In genomic region chr16:75385507-75386152, GRCh38 we compare ENCODE assay signal across 9 cellular contexts. TPM values are rescaled to one million over a fixed set of nuclear protein-coding genes. Genes with fewer than 3 reads are reported as not detected.
DNase-seq lines count a peak whose midpoint lies in the region; ATAC-seq, FAIRE-seq and TF ChIP-seq lines count a peak whose summit lies in the region.
"Had no signal": no experiment of that assay in that cellular context is flagged by ENCODE, and none has a peak within 500 bp of the region (broad histone marks: within the 10 kb centered on the region; RNA-seq: fewer than 3 reads in every experiment).

No MANE protein-coding gene starts in this region.

- intact Hi-C loops in colonic mucosa (cut with DNase I): loop anchor here (1.0 to 10.0 kb wide), 2 partner anchors 152 to 191 kb away; no protein-coding TSS in a partner anchor

- H3K9ac ChIP-seq in colonic mucosa (ENCODE audit: low read depth in 2 of 2, low read length in 2 of 2): no peak overlapping the region

- no peak for TF ChIP-seq POLR2A in GM12891 (IDR thresholded peaks at IDR 0.05; ENCODE audit: low read depth, low read length)

- no peak for ATAC-seq in HG03097 (IDR thresholded peaks at IDR 0.05; ENCODE audit: low FRiP score, unreplicated experiment)

- H3K9me3 ChIP-seq in DOHH2 (ENCODE audit: control insufficient read depth, insufficient read depth, low read length) (no peaks in the 10 kb centered on the region), colonic mucosa (no peaks in the 10 kb centered on the region)

- no peak overlapping the region for H3K4me2 ChIP-seq in DOHH2 (ENCODE audit: low read length)

- H3K79me2 ChIP-seq in DOHH2 (ENCODE audit: control insufficient read depth, low read length): no peaks in the 10 kb centered on the region

- H3K4me1 ChIP-seq in DOHH2 (ENCODE audit: control insufficient read depth, low read length) (peaks cover 4% of the 10 kb centered on the region), colonic mucosa (no peaks in the 10 kb centered on the region)

- no peak overlapping the region for H3K27ac ChIP-seq in DOHH2 (ENCODE audit: low read depth, low read length)
- no peak overlapping the region for H3K27ac ChIP-seq in colonic mucosa
- H3K27ac ChIP-seq: skin epidermis had no signal

- FAIRE-seq in GM12891 (lab: Jason Lieb, UNC): no peak

- H3K9me2 ChIP-seq in DOHH2 (replicated peaks; ENCODE audit: control insufficient read depth, low read length): no peaks in the 10 kb centered on the region

- no peaks in the 10 kb centered on the region; the same call in 1 of the 2 replicates for H4K20me1 ChIP-seq in DOHH2 (ENCODE audit: control insufficient read depth, insufficient read depth, low read depth, low read length)

- H3K4me3 ChIP-seq in DOHH2 (ENCODE audit: low read length): no peak overlapping the region
- no peak overlapping the region for H3K4me3 ChIP-seq in Jurkat, Clone E6-1 (ENCODE audit: low read length)
- no peak overlapping the region for H3K4me3 ChIP-seq in colonic mucosa
- H3K4me3 ChIP-seq: skin epidermis had no signal

- H3K27me3 ChIP-seq in DOHH2 (ENCODE audit: control insufficient read depth, low read length) (no peaks in the 10 kb centered on the region), colonic mucosa (no peaks in the 10 kb centered on the region)

- TF ChIP-seq CTCF in DOHH2 (IDR thresholded peaks at IDR 0.05; ENCODE audit: low read depth, low read length, poor library complexity, severe bottlenecking) (peak; percentile 66), colonic mucosa (IDR thresholded peaks at IDR 0.05) (peak; percentile 54)

- DNase-seq in Jurkat, Clone E6-1 (ENCODE audit: low read depth, low spot score): peak; percentile 75
- DNase-seq in OCI-M1 (lab: John Stamatoyannopoulos, UW): peak; percentile 86
- DNase-seq in colonic mucosa: no peak
- peak; percentile 72 to 85 for DNase-seq in lung microvascular endothelial cell (ENCODE audit: low read depth in 2 of 2)
- no peak for DNase-seq in GM12891 (ENCODE audit: insufficient read length, low spot score)
- DNase-seq in GM19240 (ENCODE audit: insufficient read length, low spot score): no peak

- H3K36me3 ChIP-seq in DOHH2 (ENCODE audit: control insufficient read depth, low read length): peaks cover 5% of the 10 kb centered on the region
- H3K36me3 ChIP-seq in colonic mucosa: no peaks in the 10 kb centered on the region

- H3F3A ChIP-seq in DOHH2 (ENCODE audit: control insufficient read depth, insufficient read depth): peaks cover 4% of the 10 kb centered on the region; the same call in 1 of the 2 replicates

TF ChIP-seq in GM12891, 5 proteins besides CTCF, POLR2A, EP300 and RAD21:
- TF ChIP-seq SPI1 (IDR thresholded peaks at IDR 0.05; ENCODE audit: low read depth, low read length) (no peak), POLR2AphosphoS5 (IDR thresholded peaks at IDR 0.05; ENCODE audit: low read depth, low read length) (no peak), POU2F2 (IDR thresholded peaks at IDR 0.05; ENCODE audit: low read depth, low read length) (no peak), PAX5 (IDR thresholded peaks at IDR 0.05; ENCODE audit: insufficient read depth, low read length, severe bottlenecking) (no peak), TAF1 (IDR thresholded peaks at IDR 0.05; ENCODE audit: low read depth, low read length) (no peak)

RNA-seq across cellular contexts. Expression of gene CFDP1, which starts 47.7 kb away (rescaled TPM):
- 118 TPM for polyA plus RNA-seq in Jurkat, Clone E6-1 (2012; ENCODE audit: insufficient read depth, insufficient read length)
- total RNA-seq in colonic mucosa (10 to 100 TPM; 61.6 to 75.8 TPM), lung microvascular endothelial cell (40.9 and 46.2 TPM in 2 replicates)
- 43.8 TPM for polyA plus RNA-seq in GM12891 (2012; ENCODE audit: low read depth, missing spikeins)

Comparison
In these comparisons a context has a peak if more than half of its experiments do, and no peak if none do; other contexts are left out.
1. DNase-seq: peak in Jurkat, Clone E6-1 (single experiment), OCI-M1 (single experiment) and lung microvascular endothelial cell (2 of 2); none in colonic mucosa (single experiment), GM12891 (single experiment) and GM19240 (single experiment).